In the genomic region with DNA sequence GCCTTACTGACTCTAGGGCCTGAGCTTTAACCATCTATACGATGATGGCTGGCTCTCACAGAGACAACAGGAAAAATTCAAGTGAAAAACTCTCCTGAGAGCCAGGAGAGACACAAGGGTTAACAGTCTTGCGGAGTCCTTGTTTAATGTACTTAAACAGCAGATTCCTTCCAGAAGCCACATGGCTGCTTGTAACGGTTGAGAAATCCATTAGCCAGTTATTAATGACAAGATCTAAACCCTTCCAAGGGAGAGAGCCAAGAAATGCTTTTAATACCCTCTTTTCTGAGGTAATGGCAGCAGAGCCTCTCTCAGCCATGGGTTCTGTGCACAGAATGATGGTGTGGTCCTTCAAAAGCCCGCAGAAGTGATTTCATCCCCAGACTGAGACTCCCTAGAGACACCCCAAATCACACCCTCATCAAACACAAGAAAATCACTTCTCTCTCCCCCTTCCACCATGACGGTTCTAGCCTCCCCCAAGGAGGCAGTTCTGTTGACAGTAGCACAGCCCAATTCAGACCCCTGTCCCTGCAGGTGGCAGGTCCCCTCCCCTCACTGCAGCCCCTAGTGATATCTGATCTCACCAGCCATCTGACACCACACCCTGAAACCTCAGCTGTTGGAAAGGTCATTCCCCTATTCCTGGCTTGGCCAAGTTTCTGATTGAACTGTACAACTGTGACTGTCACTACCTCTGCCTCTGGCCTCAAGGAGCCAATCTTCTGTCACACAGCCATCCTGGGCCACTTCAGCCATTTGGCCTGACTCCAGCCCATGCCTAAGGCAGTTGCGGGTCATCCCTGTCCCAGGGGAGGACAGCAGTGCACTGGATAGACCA, we compare ENCODE assay signal across 17 cellular contexts. TPM values are rescaled to one million over a fixed set of nuclear protein-coding genes. Genes with fewer than 3 reads are reported as not detected.
DNase-seq lines count a peak whose midpoint lies in the region; TF ChIP-seq lines count a peak whose summit lies in the region.
"Had no signal": no experiment of that assay in that cellular context is flagged by ENCODE, and none has a peak within 500 bp of the region (broad histone marks: within the 10 kb centered on the region; RNA-seq: fewer than 3 reads in every experiment).

No MANE protein-coding gene starts in this region.

- H3K4me3 Mint-ChIP-seq in H9, result peak overlapping the region in 1 of 2 experiments; percentile 1; a peak in 1 of 5 replicates
- peak overlapping the region; percentile 44 for H3K4me3 Mint-ChIP-seq in nephron progenitor cell

- H3K27ac Mint-ChIP-seq in H9, result peak overlapping the region in 2 of 3 experiments; percentile 22 to 70; a peak in 3 of 7 replicates
- H3K27ac Mint-ChIP-seq in nephron progenitor cell, result peak overlapping the region; percentile 87

- no peak overlapping the region for H4K91ac ChIP-seq in H9 (ENCODE audit: insufficient read length, low read depth, low read length)

- no peaks in the 10 kb centered on the region for H3K9me3 Mint-ChIP-seq in H9
- H3K9me3 Mint-ChIP-seq in nephron progenitor cell, result no peaks in the 10 kb centered on the region

- H3K9me3 ChIP-seq in H9 (ENCODE audit: control insufficient read depth, low read depth, low read length) (no peaks in the 10 kb centered on the region), WERI-Rb-1 (ENCODE audit: severe bottlenecking) (peaks cover 2% of the 10 kb centered on the region), ascending aorta (no peaks in the 10 kb centered on the region), smooth muscle cell (replicated peaks; ENCODE audit: low read depth) (no peaks in the 10 kb centered on the region)
- H3K9me3 ChIP-seq: colonic mucosa, heart right ventricle had no signal

- no peak overlapping the region for H3K4me2 ChIP-seq in H9 (ENCODE audit: insufficient read depth, insufficient read length, low read length)
- H3K4me2 ChIP-seq in smooth muscle cell, result no peak overlapping the region

- no peak overlapping the region for H3K4ac ChIP-seq in H9 (ENCODE audit: low read depth, low read length)

- no peak overlapping the region for H4K8ac ChIP-seq in H9 (replicated peaks; ENCODE audit: insufficient read length, low read depth, low read length)

- H3K27ac ChIP-seq in 22Rv1, result peak overlapping the region; percentile 58
- no peak overlapping the region for H3K27ac ChIP-seq in H9 (ENCODE audit: insufficient read length, low read depth, low read length)
- H3K27ac ChIP-seq in WERI-Rb-1, result peak overlapping the region; percentile 61
- peak overlapping the region in 1 of 2 donors; percentile 25 for H3K27ac ChIP-seq in ascending aorta
- no peak overlapping the region for H3K27ac ChIP-seq in smooth muscle cell (ENCODE audit: low read depth)
- H3K27ac ChIP-seq: colonic mucosa, epithelial cell of prostate, heart right ventricle had no signal

- H3K23me2 ChIP-seq in H9 (ENCODE audit: insufficient read length, low read depth, low read length, poor library complexity, severe bottlenecking), result peaks cover 12% of the 10 kb centered on the region

- H3K9ac ChIP-seq in H9 (ENCODE audit: extremely low read depth, insufficient read length, low read length), result no peak overlapping the region
- no peak overlapping the region for H3K9ac ChIP-seq in smooth muscle cell (ENCODE audit: low read depth)

- TF ChIP-seq CTCF in 22Rv1 (IDR thresholded peaks at IDR 0.05), result no peak
- TF ChIP-seq CTCF in H9 (conservative IDR thresholded peaks at IDR 0.05), result no peak
- TF ChIP-seq CTCF in WERI-Rb-1 (IDR thresholded peaks at IDR 0.05; ENCODE audit: low read depth, low read length), result no peak
- TF ChIP-seq CTCF in nephron progenitor cell (IDR thresholded peaks at IDR 0.05), result no peak
- no peak for TF ChIP-seq CTCF in ascending aorta (IDR thresholded peaks at IDR 0.05)
- TF ChIP-seq CTCF in smooth muscle cell (IDR thresholded peaks at IDR 0.05; ENCODE audit: borderline replicate concordance, insufficient read depth, poor library complexity, severe bottlenecking), result no peak

- H3K27me3 ChIP-seq in H9 (ENCODE audit: insufficient read depth, low read length) (no peaks in the 10 kb centered on the region), WERI-Rb-1 (ENCODE audit: insufficient read depth, low read depth, severe bottlenecking) (no peaks in the 10 kb centered on the region), ascending aorta (no peaks in the 10 kb centered on the region), smooth muscle cell (ENCODE audit: low read depth) (no peaks in the 10 kb centered on the region)
- H3K27me3 ChIP-seq: colonic mucosa, heart right ventricle had no signal

- no peak overlapping the region for H3K23ac ChIP-seq in H9 (ENCODE audit: insufficient read length, low read depth, low read length)

- WGBS in H9 (ENCODE audit: extremely low coverage, insufficient read length, low lambda C conversion rate), result no CpG with 5 or more reads among the region's 6 CpGs
- WGBS in smooth muscle cell (ENCODE audit: low lambda C conversion rate), result 69% methylated on average over 6 of the region's 6 CpGs

- no peak overlapping the region for H2AK5ac ChIP-seq in H9 (ENCODE audit: insufficient read length, low read length)

- H3K27me3 Mint-ChIP-seq in H9 (ENCODE audit: low read depth) (no peaks in the 10 kb centered on the region), nephron progenitor cell (ENCODE audit: low read depth, poor library complexity) (no peaks in the 10 kb centered on the region)

- no peaks in the 10 kb centered on the region for H4K20me1 ChIP-seq in H9 (ENCODE audit: control insufficient read depth, insufficient read depth, insufficient read length)
- no peaks in the 10 kb centered on the region for H4K20me1 ChIP-seq in smooth muscle cell (ENCODE audit: low read depth)

- H3T11ph ChIP-seq in H9 (ENCODE audit: low read length), result no peak overlapping the region

- H3K36me3 Mint-ChIP-seq in H9 (ENCODE audit: insufficient read depth in 1 of 3, low read depth in 3 of 3) (0 out of 7 replicates have a peak, but pooled peaks cover 0 to 2% (median 0%) of the 10 kb centered on the region in 3 experiments), nephron progenitor cell (ENCODE audit: low read depth) (peaks cover 8% of the 10 kb centered on the region)

- no peaks in the 10 kb centered on the region for H3K79me1 ChIP-seq in H9 (ENCODE audit: insufficient read depth, low read depth, low read length, poor library complexity, severe bottlenecking)

- DNase-seq in H9 (no peak), WERI-Rb-1 (no peak), nephron progenitor cell (peak; percentile 25), ascending aorta (ENCODE audit: low spot score in 2 of 2) (no peak), AG08396 (ENCODE audit: low spot score) (no peak), smooth muscle cell (lab: John Stamatoyannopoulos, UW; ENCODE audit: unreplicated experiment) (no peak), H4 (ENCODE audit: low spot score) (no peak)
- DNase-seq: colonic mucosa; DMS153; GOT3; kidney; NCI-H1092; stimulated activated CD4-positive, alpha-beta T cell treated with anti-CD3 and anti-CD28 coated beads, Interleukin-2, amount 100 ng/mL, for 24 hours had no signal

- no peak overlapping the region for H2BK15ac ChIP-seq in H9 (ENCODE audit: low read depth, low read length)

- H2AFZ ChIP-seq in H9 (ENCODE audit: low read length) (no peak overlapping the region), smooth muscle cell (ENCODE audit: low read depth) (no peak overlapping the region)

- no peak overlapping the region for H2BK12ac ChIP-seq in H9 (ENCODE audit: insufficient read length, low read depth, low read length)

- no peak overlapping the region for H3K56ac ChIP-seq in H9 (ENCODE audit: insufficient read length, low read depth, low read length)

- H3K36me3 ChIP-seq in WERI-Rb-1 (peaks cover 27% of the 10 kb centered on the region), ascending aorta (no peaks in the 10 kb centered on the region), smooth muscle cell (ENCODE audit: low read depth) (no peaks in the 10 kb centered on the region)
- H3K36me3 ChIP-seq: colonic mucosa had no signal

- H3K4me1 ChIP-seq in H9 (ENCODE audit: insufficient read depth, low read length), result no peaks in the 10 kb centered on the region
- peaks cover 4 to 13% of the 10 kb centered on the region in 2 donors for H3K4me1 ChIP-seq in ascending aorta
- H3K4me1 ChIP-seq in smooth muscle cell (ENCODE audit: low read depth), result peaks cover 22% of the 10 kb centered on the region

- peaks cover 11% of the 10 kb centered on the region for H3F3A ChIP-seq in smooth muscle cell (ENCODE audit: low read depth)

- H2BK120ac ChIP-seq in H9 (ENCODE audit: low read depth, low read length, poor library complexity, severe bottlenecking), result no peak overlapping the region

- H3K18ac ChIP-seq in H9 (ENCODE audit: insufficient read length, low read depth, low read length), result no peak overlapping the region

- H3K4me1 Mint-ChIP-seq in H9 (peaks cover 16 to 18% of the 10 kb centered on the region in 2 experiments), nephron progenitor cell (peaks cover 54% of the 10 kb centered on the region)

- intact Hi-C loops in ascending aorta (cut with DNase I), result loop anchor here (10.0 kb wide), 1 partner anchor 594 kb away; the partner anchor contains the start of genes FBRS and PRR14

- H3K14ac ChIP-seq in H9 (ENCODE audit: insufficient read depth, low read length), result no peak overlapping the region

- H4K5ac ChIP-seq in H9 (ENCODE audit: insufficient read length, low read depth, low read length), result no peak overlapping the region

- H2BK20ac ChIP-seq in H9 (ENCODE audit: low read depth, low read length, poor library complexity, severe bottlenecking), result no peak overlapping the region

- H2BK5ac ChIP-seq in H9 (ENCODE audit: insufficient read length, low read length), result no peak overlapping the region

- H3K79me2 ChIP-seq in H9 (ENCODE audit: insufficient read depth, low read length) (no peaks in the 10 kb centered on the region), smooth muscle cell (ENCODE audit: low read depth) (peaks cover 3% of the 10 kb centered on the region)

- H3K4me3 ChIP-seq in WERI-Rb-1 (ENCODE audit: low read depth, low read length) (no peak overlapping the region), ascending aorta (no peak overlapping the region), smooth muscle cell (no peak overlapping the region)
- H3K4me3 ChIP-seq: colonic mucosa, heart right ventricle had no signal

RNA-seq across cellular contexts. Expression of gene ALDOA, which starts 5.0 kb away (rescaled TPM):
- total RNA-seq in H9 (2021), result 1,356 and 1,375 TPM in 2 replicates
- total RNA-seq in ascending aorta, result 1,202 TPM
- total RNA-seq in smooth muscle cell, result 1,112 and 1,146 TPM in 2 replicates
- 2,844 and 2,856 TPM in 2 replicates for polyA plus RNA-seq in smooth muscle cell
- 1,896 and 1,920 TPM in 2 replicates for total RNA-seq in H4 (2014; rRNA removed; shearing (Covaris generic))

RNA-seq across cellular contexts. Expression of gene PPP4C, which starts 15.2 kb away (rescaled TPM):
- total RNA-seq in H9 (2021), result 162 and 163 TPM in 2 replicates
- total RNA-seq in ascending aorta, result 50.7 TPM
- total RNA-seq in smooth muscle cell, result 90.2 and 111 TPM in 2 replicates
- polyA plus RNA-seq in smooth muscle cell, result 208 and 224 TPM in 2 replicates
- total RNA-seq in H4 (2014; rRNA removed; shearing (Covaris generic)), result 117 and 139 TPM in 2 replicates

RNA-seq across cellular contexts. Expression of gene TLCD3B, which starts 29.5 kb away (rescaled TPM):
- total RNA-seq in H9 (2021), result 20.9 and 22.3 TPM in 2 replicates
- not detected for total RNA-seq in ascending aorta
- total RNA-seq in smooth muscle cell, result 0.45 TPM in 1 of 2 replicates, not detected in the other
- polyA plus RNA-seq in smooth muscle cell, result 0.48 and 1.3 TPM in 2 replicates
- total RNA-seq in H4 (2014; rRNA removed; shearing (Covaris generic)), result 0.04 TPM in 1 of 2 replicates, not detected in the other
- total RNA-seq: heart right ventricle, kidney, mucosa of gallbladder had no signal

RNA-seq across cellular contexts. Expression of gene TBX6, which starts 31.1 kb away (rescaled TPM):
- 1.6 and 1.9 TPM in 2 replicates for total RNA-seq in H9 (2021)
- 0.75 TPM for total RNA-seq in ascending aorta
- total RNA-seq in smooth muscle cell, result 0.13 and 2.0 TPM in 2 replicates
- 0.50 and 1.6 TPM in 2 replicates for polyA plus RNA-seq in smooth muscle cell
- not detected in 2 replicates for total RNA-seq in H4 (2014; rRNA removed; shearing (Covaris generic))

RNA-seq across cellular contexts. Expression of gene YPEL3, which starts 35.4 kb away (rescaled TPM):
- total RNA-seq in H9 (2021) (26.3 and 27.5 TPM in 2 replicates), ascending aorta (98.6 TPM), smooth muscle cell (32.3 and 37.5 TPM in 2 replicates)
- polyA plus RNA-seq in smooth muscle cell, result 65.9 and 81.1 TPM in 2 replicates
- total RNA-seq in H4 (2014; rRNA removed; shearing (Covaris generic)), result 4.1 and 6.7 TPM in 2 replicates

Comparison
In these comparisons a context has a peak if more than half of its experiments do, and no peak if none do; other contexts are left out.
1. H3K27ac ChIP-seq: peak in 22Rv1 (single experiment) and WERI-Rb-1 (single experiment); none in H9 (single experiment) and smooth muscle cell (single experiment).
2. RNA of gene TLCD3B, which starts 29.5 kb away (total RNA-seq): 20.9 to 22.3 TPM in H9; 0.45 TPM in smooth muscle cell, 0.04 TPM in H4 and not detected in ascending aorta (single experiment); every median in the first group is over 10 times any median in the second.